19 cellular contexts compared by ENCODE assay signal in the genomic region with DNA sequence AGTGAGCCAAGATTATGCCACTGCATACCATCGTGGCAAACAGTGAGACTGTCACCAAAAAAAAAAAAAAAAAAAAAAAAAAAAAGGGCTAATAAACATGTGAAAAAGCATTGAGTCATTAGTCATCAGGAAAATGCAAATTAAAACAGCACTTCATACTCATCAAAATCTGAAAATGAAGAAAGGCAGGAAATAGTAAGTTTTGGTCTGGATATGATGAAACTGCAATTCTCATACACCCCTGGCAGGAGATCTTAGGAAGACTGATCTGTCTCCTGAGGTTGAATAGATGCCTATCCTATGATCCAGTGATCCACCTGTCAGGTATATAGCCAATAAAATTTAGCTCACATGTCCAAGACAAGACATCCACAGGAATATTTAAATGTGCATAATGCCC.
DNase-seq lines count a peak whose midpoint lies in the region; ATAC-seq and TF ChIP-seq lines count a peak whose summit lies in the region.
"Had no signal": no experiment of that assay in that cellular context is flagged by ENCODE, and none has a peak within 500 bp of the region (broad histone marks: within the 10 kb centered on the region; RNA-seq: fewer than 3 reads in every experiment).

No MANE protein-coding gene starts in this region.

- no peak overlapping the region for H3K4me3 Mint-ChIP-seq in activated T-cell treated with anti-CD3 and anti-CD28 coated beads, Interleukin-2, amount 50 U/mL, for 24 hours
- no peak overlapping the region for H3K4me3 Mint-ChIP-seq in stimulated activated effector memory CD8-positive, alpha-beta T cell treated with anti-CD3 and anti-CD28 coated beads, Interleukin-12 subunit alpha, Interleukin-12 subunit beta, amount 100 ng/mL, for 72 hours
- H3K4me3 Mint-ChIP-seq: B cell; CD8-positive, alpha-beta T cell; GM23338; HFFc6 had no signal

- H3K79me2 ChIP-seq in OCI-LY3 (ENCODE audit: low read length): no peaks in the 10 kb centered on the region

- no peak overlapping the region for H2BK120ac ChIP-seq in neuronal stem cell (ENCODE audit: low read depth, low read length)

- no peaks in the 10 kb centered on the region for H3K79me1 ChIP-seq in neuronal stem cell (ENCODE audit: low read depth, low read length)

- H3K4ac ChIP-seq in neuronal stem cell (ENCODE audit: low read length): no peak overlapping the region

- H2AFZ ChIP-seq in OCI-LY3 (ENCODE audit: low read depth, low read length): no peak overlapping the region
- no peak overlapping the region for H2AFZ ChIP-seq in neuronal stem cell (ENCODE audit: low read length)

- H3K27me3 Mint-ChIP-seq in activated T-cell treated with anti-CD3 and anti-CD28 coated beads, Interleukin-2, amount 50 U/mL, for 24 hours: peaks cover 20% of the 10 kb centered on the region

- no peaks in the 10 kb centered on the region for H4K20me1 ChIP-seq in OCI-LY3 (ENCODE audit: insufficient read depth, low read length)
- H4K20me1 ChIP-seq: BLaER1 treated with 17β-estradiol and CSF1 and Interleukin-3, amounts not matched to agents 10 nM and 100 nM had no signal

- DNase-seq in activated T-cell treated with anti-CD3 and anti-CD28 coated beads, Interleukin-2, amount 50 U/mL, for 24 hours: no peak
- DNase-seq in activated T-cell treated with anti-CD3 and anti-CD28 coated beads for 4 hours (no peak), neuronal stem cell (ENCODE audit: low spot score) (no peak)
- DNase-seq in activated naive CD4-positive, alpha-beta T cell treated with anti-CD3 and anti-CD28 coated beads, Interleukin-2, amount 50 U/mL, for 72 hours (ENCODE audit: low spot score in 2 of 2): no peak
- no peak for DNase-seq in activated naive CD4-positive, alpha-beta T cell treated with anti-CD3 and anti-CD28 coated beads, Interleukin-2, amount 50 U/mL, for 16 hours
- DNase-seq in stimulated activated effector memory CD8-positive, alpha-beta T cell treated with anti-CD3 and anti-CD28 coated beads, Interleukin-12 subunit alpha, Interleukin-12 subunit beta, amount 100 ng/mL, for 72 hours (ENCODE audit: low spot score in 2 of 2): no peak
- DNase-seq: Calu3; CD8-positive, alpha-beta T cell; DMS53; DND-41; EL; H7; HFFc6; IMR-90 had no signal

- no peak overlapping the region for H3K18ac ChIP-seq in neuronal stem cell (ENCODE audit: low read length)

- H2BK5ac ChIP-seq in neuronal stem cell (ENCODE audit: low read length): no peak overlapping the region

- no peak overlapping the region for H2BK15ac ChIP-seq in neuronal stem cell (ENCODE audit: low read length)

- ATAC-seq in activated naive CD4-positive, alpha-beta T cell treated with anti-CD3 and anti-CD28 coated beads, Interleukin-2, amount 50 U/mL, for 72 hours: peak; percentile 67 to 95
- peak; percentile 51 for ATAC-seq in stimulated activated effector memory CD8-positive, alpha-beta T cell treated with anti-CD3 and anti-CD28 coated beads, Interleukin-12 subunit alpha, Interleukin-12 subunit beta, amount 100 ng/mL, for 72 hours
- ATAC-seq: CD8-positive, alpha-beta T cell; HCT116 had no signal

- TF ChIP-seq CTCF in OCI-LY3 (IDR thresholded peaks at IDR 0.05; ENCODE audit: low read depth, low read length): no peak

- H3K4me1 ChIP-seq in OCI-LY3 (ENCODE audit: low read length) (peaks cover 16% of the 10 kb centered on the region), neuronal stem cell (ENCODE audit: control insufficient read depth in 2 of 2, insufficient read depth in 1 of 2, low read depth in 1 of 2, low read length in 2 of 2) (peaks cover 0 to 5% of the 10 kb centered on the region in 2 donors)

- peaks cover 12% of the 10 kb centered on the region for H3K4me1 Mint-ChIP-seq in activated T-cell treated with anti-CD3 and anti-CD28 coated beads, Interleukin-2, amount 50 U/mL, for 24 hours (ENCODE audit: low read depth)
- H3K4me1 Mint-ChIP-seq in stimulated activated effector memory CD8-positive, alpha-beta T cell treated with anti-CD3 and anti-CD28 coated beads, Interleukin-12 subunit alpha, Interleukin-12 subunit beta, amount 100 ng/mL, for 72 hours: peaks cover 5% of the 10 kb centered on the region
- H3K4me1 Mint-ChIP-seq: B cell had no signal

- H3K9me3 Mint-ChIP-seq in activated T-cell treated with anti-CD3 and anti-CD28 coated beads, Interleukin-2, amount 50 U/mL, for 24 hours: peaks cover 2% of the 10 kb centered on the region
- peaks cover 5 to 16% of the 10 kb centered on the region in 2 donors for H3K9me3 Mint-ChIP-seq in activated naive CD4-positive, alpha-beta T cell treated with anti-CD3 and anti-CD28 coated beads, Interleukin-2, amount 50 U/mL, for 72 hours
- H3K9me3 Mint-ChIP-seq in stimulated activated effector memory CD8-positive, alpha-beta T cell treated with anti-CD3 and anti-CD28 coated beads, Interleukin-12 subunit alpha, Interleukin-12 subunit beta, amount 100 ng/mL, for 72 hours: peaks cover 3% of the 10 kb centered on the region
- H3K9me3 Mint-ChIP-seq: HFFc6 had no signal

- no peak overlapping the region for H4K91ac ChIP-seq in neuronal stem cell (ENCODE audit: low read depth, low read length, poor library complexity)

- peaks cover 7% of the 10 kb centered on the region; the same call in 1 of the 2 replicates for H3K9me3 ChIP-seq in OCI-LY3 (ENCODE audit: insufficient read depth, low read length)
- no peaks in the 10 kb centered on the region for H3K9me3 ChIP-seq in neuronal stem cell (replicated peaks in 1 of 2; ENCODE audit: control insufficient read depth in 2 of 2, insufficient read depth in 1 of 2, low read depth in 1 of 2, low read length in 2 of 2)

- H3K36me3 Mint-ChIP-seq in activated T-cell treated with anti-CD3 and anti-CD28 coated beads, Interleukin-2, amount 50 U/mL, for 24 hours (ENCODE audit: low read depth): no peaks in the 10 kb centered on the region
- H3K36me3 Mint-ChIP-seq in activated naive CD4-positive, alpha-beta T cell treated with anti-CD3 and anti-CD28 coated beads, Interleukin-2, amount 50 U/mL, for 72 hours: peaks cover 6 to 11% of the 10 kb centered on the region in 2 donors
- no peaks in the 10 kb centered on the region for H3K36me3 Mint-ChIP-seq in stimulated activated effector memory CD8-positive, alpha-beta T cell treated with anti-CD3 and anti-CD28 coated beads, Interleukin-12 subunit alpha, Interleukin-12 subunit beta, amount 100 ng/mL, for 72 hours
- H3K36me3 Mint-ChIP-seq: CD8-positive, alpha-beta T cell had no signal

- H3K27me3 ChIP-seq in OCI-LY3 (ENCODE audit: low read depth, low read length) (peaks cover 6% of the 10 kb centered on the region), neuronal stem cell (ENCODE audit: control insufficient read depth in 3 of 3, insufficient read depth in 3 of 3, low read depth in 1 of 3, low read length in 3 of 3) (no peaks in the 10 kb centered on the region)
- H3K27me3 ChIP-seq: BLaER1 treated with 17β-estradiol and CSF1 and Interleukin-3, amounts not matched to agents 10 nM and 100 nM had no signal

- H3K23ac ChIP-seq in neuronal stem cell (ENCODE audit: low read depth, low read length, poor library complexity): no peak overlapping the region

- H3K9ac ChIP-seq in OCI-LY3 (ENCODE audit: low read length) (no peak overlapping the region), neuronal stem cell (ENCODE audit: low read depth, low read length, poor library complexity) (no peak overlapping the region)
- H3K9ac ChIP-seq: BLaER1 treated with 17β-estradiol and CSF1 and Interleukin-3, amounts not matched to agents 10 nM and 100 nM had no signal

- H3K4me3 ChIP-seq in OCI-LY3 (ENCODE audit: low read length) (no peak overlapping the region), neuronal stem cell (ENCODE audit: low read length in 2 of 2) (no peak overlapping the region)
- H3K4me3 ChIP-seq: BLaER1 treated with 17β-estradiol and CSF1 and Interleukin-3, amounts not matched to agents 10 nM and 100 nM had no signal

- no peak overlapping the region for H4K8ac ChIP-seq in neuronal stem cell (ENCODE audit: low read depth, low read length)

- H3K4me2 ChIP-seq in OCI-LY3 (ENCODE audit: low read length): 0 out of 2 replicates have a peak overlapping the region, but pooled peaks have one; percentile 24
- no peak overlapping the region for H3K4me2 ChIP-seq in neuronal stem cell (ENCODE audit: insufficient read depth, low read length, poor library complexity, severe bottlenecking)

- H2BK12ac ChIP-seq in neuronal stem cell (ENCODE audit: low read length): no peak overlapping the region

- H3K27ac ChIP-seq in OCI-LY3 (ENCODE audit: low read length): no peak overlapping the region
- H3K27ac ChIP-seq in neuronal stem cell (replicated peaks; ENCODE audit: low read length): no peak overlapping the region
- H3K27ac ChIP-seq: BLaER1 treated with 17β-estradiol and CSF1 and Interleukin-3, amounts not matched to agents 10 nM and 100 nM had no signal

- H2AK5ac ChIP-seq in neuronal stem cell (ENCODE audit: low read depth, low read length): no peak overlapping the region

- H3K14ac ChIP-seq in neuronal stem cell (ENCODE audit: low read length): no peak overlapping the region

- no CpG with 5 or more reads among the region's 1 CpG for WGBS in neuronal stem cell (ENCODE audit: extremely low coverage in 2 of 2, insufficient read length in 2 of 2, insufficient replicate concordance in 1 of 2), 2 donors

- H3K27ac Mint-ChIP-seq in activated T-cell treated with anti-CD3 and anti-CD28 coated beads, Interleukin-2, amount 50 U/mL, for 24 hours: peak overlapping the region; percentile 63
- H3K27ac Mint-ChIP-seq in activated naive CD4-positive, alpha-beta T cell treated with anti-CD3 and anti-CD28 coated beads, Interleukin-2, amount 50 U/mL, for 72 hours: no peak overlapping the region
- H3K27ac Mint-ChIP-seq in stimulated activated effector memory CD8-positive, alpha-beta T cell treated with anti-CD3 and anti-CD28 coated beads, Interleukin-12 subunit alpha, Interleukin-12 subunit beta, amount 100 ng/mL, for 72 hours: no peak overlapping the region
- H3K27ac Mint-ChIP-seq: B cell; CD8-positive, alpha-beta T cell; GM23338; HFFc6 had no signal

- H3K36me3 ChIP-seq in OCI-LY3 (replicated peaks; ENCODE audit: low read depth, low read length) (no peaks in the 10 kb centered on the region), neuronal stem cell (replicated peaks in 1 of 2; ENCODE audit: control insufficient read depth in 2 of 2, insufficient read depth in 2 of 2, low read length in 2 of 2) (no peaks in the 10 kb centered on the region)
- H3K36me3 ChIP-seq: BLaER1 treated with 17β-estradiol and CSF1 and Interleukin-3, amounts not matched to agents 10 nM and 100 nM had no signal
